8 cellular contexts compared by ENCODE assay signal in the genomic region with DNA sequence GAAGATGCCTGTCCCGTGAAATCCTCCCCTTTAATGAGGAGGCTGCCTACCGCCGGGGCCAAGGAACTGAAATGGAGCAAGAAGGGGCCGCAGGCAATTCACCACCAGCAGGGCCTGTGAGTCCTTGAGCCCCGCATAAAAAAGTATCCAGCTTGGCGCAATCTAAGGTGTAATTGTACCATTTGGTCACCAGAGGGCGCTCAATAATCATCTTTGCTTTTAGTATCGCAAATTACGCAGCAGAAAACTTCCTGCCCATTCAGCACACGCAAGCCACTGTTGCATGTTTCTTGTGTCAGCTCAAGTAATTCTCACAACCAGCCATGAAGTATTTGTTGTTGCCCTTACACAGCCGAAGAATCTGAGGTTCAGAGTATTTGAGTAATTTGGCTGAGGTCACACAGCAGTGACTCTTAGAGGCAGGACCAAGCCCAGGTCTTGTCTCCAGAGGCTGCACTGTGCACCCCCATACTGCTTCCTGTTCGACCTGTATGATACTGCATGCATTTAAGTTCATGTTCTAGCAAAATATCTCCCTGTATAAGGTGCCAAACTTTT. TPM values are rescaled to one million over a fixed set of nuclear protein-coding genes. Genes with fewer than 3 reads are reported as not detected.
DNase-seq lines count a peak whose midpoint lies in the region; ATAC-seq and TF ChIP-seq lines count a peak whose summit lies in the region.

No MANE protein-coding gene starts in this region.

- H3K9me3 Mint-ChIP-seq in osteocyte (ENCODE audit: unreplicated experiment): no peaks in the 10 kb centered on the region

- DNase-seq in NB4 (ENCODE audit: low read depth) (peak; percentile 89), SHP77 treated with DMSO at 0.1 percent for 48 hours (lab: John Stamatoyannopoulos, UW) (peak; percentile 72), osteocyte (ENCODE audit: extremely low spot score, unreplicated experiment) (no peak)
- DNase-seq in activated naive CD4-positive, alpha-beta T cell treated with Interleukin-2 at 50 U/mL for 16 hours: peak; percentile 58

- no peaks in the 10 kb centered on the region for H3K36me3 Mint-ChIP-seq in osteocyte (ENCODE audit: unreplicated experiment)

- no peak overlapping the region for H3K4me3 Mint-ChIP-seq in osteocyte (ENCODE audit: unreplicated experiment)

- H3K27me3 ChIP-seq in ACC112 (ENCODE audit: insufficient read depth, low read length) (peaks cover 24% of the 10 kb centered on the region), gastroesophageal sphincter (peaks cover 31% of the 10 kb centered on the region)

- H3K4me3 ChIP-seq in ACC112 (ENCODE audit: low read depth, low read length) (peak overlapping the region; percentile 47; the same call in 1 of the 2 replicates), NB4 (ENCODE audit: low read depth, low read length) (no peak overlapping the region), gastroesophageal sphincter (no peak overlapping the region)

- H3K27ac Mint-ChIP-seq in osteocyte (ENCODE audit: unreplicated experiment): no peak overlapping the region

- TF ChIP-seq CTCF in NB4 (IDR thresholded peaks at IDR 0.05; ENCODE audit: low read depth, low read length) (peak; percentile 51), gastroesophageal sphincter (IDR thresholded peaks at IDR 0.05) (peak in 3 of 4 experiments; percentile 84 to 94 (median 91)), osteocyte (IDR thresholded peaks at IDR 0.05) (peak; percentile 87)

- H3K79me2 ChIP-seq in ACC112 (ENCODE audit: control insufficient read depth, insufficient read depth, low read length, unreplicated experiment): no peaks in the 10 kb centered on the region

- H3K4me1 ChIP-seq in ACC112 (ENCODE audit: control insufficient read depth, insufficient read depth, low read length, unreplicated experiment): peaks cover 5% of the 10 kb centered on the region
- H3K4me1 ChIP-seq in gastroesophageal sphincter: peaks cover 0 to 28% (median 5%) of the 10 kb centered on the region in 3 donors

- H3K36me3 ChIP-seq in ACC112 (ENCODE audit: insufficient read depth, low read length): no peaks in the 10 kb centered on the region
- no peaks in the 10 kb centered on the region for H3K36me3 ChIP-seq in gastroesophageal sphincter

- TF ChIP-seq POLR2A in NB4 (IDR thresholded peaks at IDR 0.05; ENCODE audit: extremely low read depth, insufficient read length) (no peak), gastroesophageal sphincter (IDR thresholded peaks at IDR 0.05) (no peak)

- no peak for TF ChIP-seq EP300 in gastroesophageal sphincter (IDR thresholded peaks at IDR 0.05)

- WGBS in gastroesophageal sphincter (ENCODE audit: low coverage in 1 of 2), 2 donors: 0 to 9% methylated on average over 6 to 9 of the region's 12 CpGs

- H3K4me1 Mint-ChIP-seq in osteocyte (ENCODE audit: unreplicated experiment): peaks cover 16% of the 10 kb centered on the region

- H2AFZ ChIP-seq in ACC112 (ENCODE audit: low read length, unreplicated experiment): no peak overlapping the region

- peak; percentile 47 for ATAC-seq in GM18909 (IDR thresholded peaks at IDR 0.05; ENCODE audit: poor library complexity, unreplicated experiment)
- ATAC-seq in gastroesophageal sphincter: peak; percentile 67
- no peak for ATAC-seq in GM21515 (IDR thresholded peaks at IDR 0.05; ENCODE audit: unreplicated experiment)

- H3K9me3 ChIP-seq in gastroesophageal sphincter: no peaks in the 10 kb centered on the region

- peaks cover 25% of the 10 kb centered on the region for H3K27me3 Mint-ChIP-seq in osteocyte (ENCODE audit: unreplicated experiment)

- no peak overlapping the region for H3K27ac ChIP-seq in ACC112 (ENCODE audit: low read depth, low read length)
- H3K27ac ChIP-seq in gastroesophageal sphincter: peak overlapping the region in 2 of 4 donors; percentile 77 to 82

RNA-seq across cellular contexts. Expression of a gene that starts 54.1 kb away (rescaled TPM):
- total RNA-seq in gastroesophageal sphincter (100 to 1,000 TPM; 123 to 199 (median 131) TPM), osteocyte (115 and 116 TPM in 2 replicates)
